In the genomic region with DNA sequence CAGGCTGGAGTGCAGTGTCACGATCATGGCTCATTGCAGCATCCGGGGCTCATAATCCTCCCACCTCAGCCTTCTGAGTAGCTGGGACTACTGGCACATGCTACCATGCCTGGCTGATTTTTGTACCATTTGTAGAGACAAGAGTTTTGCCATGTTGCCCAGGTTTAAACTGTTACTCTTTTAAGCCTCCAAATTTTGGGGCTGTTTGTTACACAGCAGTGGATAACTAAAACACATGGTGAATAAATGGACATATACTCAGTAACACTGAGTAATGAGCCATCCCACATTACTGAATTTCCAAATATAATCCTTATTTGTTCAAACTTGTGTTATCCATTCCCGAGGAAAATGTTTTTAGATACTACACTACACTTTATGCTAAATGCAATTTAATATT, we compare ENCODE assay signal across 27 cellular contexts.
"Had no signal": no experiment of that assay in that cellular context is flagged by ENCODE, and none has a peak within 500 bp of the region (broad histone marks: within the 10 kb centered on the region; RNA-seq: fewer than 3 reads in every experiment).

No MANE protein-coding gene starts in this region.

- H3K27ac ChIP-seq: adrenal gland, body of pancreas had no signal

- FAIRE-seq: colon, endometrium, frontal cortex had no signal

- DNase-seq: activated CD4-positive, alpha-beta memory T cell treated with anti-CD3 and anti-CD28 coated beads for 36 hours; activated CD4-positive, alpha-beta T cell treated with anti-CD3 and anti-CD28 coated beads for 36 hours; activated CD4-positive, alpha-beta T cell treated with anti-CD3 and anti-CD28 coated beads, Interleukin-2, amount 10 ng/mL, durations not matched to agents 24 days and 14 days; activated CD4-positive, CD25-positive, alpha-beta regulatory T cell; activated CD4-positive, CD25-positive, alpha-beta regulatory T cell treated with anti-CD3 and anti-CD28 coated beads, Interleukin-2, amount 50 U/mL, for 72 hours; activated CD8-positive, alpha-beta memory T cell treated with anti-CD3 and anti-CD28 coated beads, Interleukin-2, amount 50 U/mL, for 4 hours; activated CD8-positive, alpha-beta T cell treated with anti-CD3 and anti-CD28 coated beads, Interleukin-2, amount 10 ng/mL, durations not matched to agents 7 days and 5 days; activated naive CD4-positive, alpha-beta T cell treated with anti-CD3 and anti-CD28 coated beads for 36 hours; activated naive CD8-positive, alpha-beta T cell treated with anti-CD3 and anti-CD28 coated beads for 36 hours; activated naive CD8-positive, alpha-beta T cell treated with anti-CD3 and anti-CD28 coated beads, Interleukin-2, amount 50 U/mL, for 24 hours; activated T-cell treated with anti-CD3 and anti-CD28 coated beads, Interleukin-2, amount 50 U/mL, for 1 hour; activated T-cell treated with anti-CD3 and anti-CD28 coated beads, Interleukin-2, amount 50 U/mL, for 48 hours; adrenal gland; amygdala; body of pancreas; caudate nucleus; cortex of kidney; dermis blood vessel endothelial cell; effector CD4-positive, alpha-beta T cell; effector memory CD8-positive, alpha-beta T cell; T-helper 17 cell; T1000 had no signal

- H3K27me3 ChIP-seq: adrenal gland, body of pancreas had no signal

- ATAC-seq: activated CD4-positive, alpha-beta T cell treated with anti-CD3 and anti-CD28 coated beads for 36 hours; activated CD8-positive, alpha-beta memory T cell treated with anti-CD3 and anti-CD28 coated beads, Interleukin-2, amount 10 ng/mL, durations not matched to agents 7 days and 5 days; activated CD8-positive, alpha-beta T cell treated with anti-CD3 and anti-CD28 coated beads, Interleukin-2, amount 10 ng/mL, durations not matched to agents 7 days and 5 days; activated naive CD8-positive, alpha-beta T cell treated with anti-CD3 and anti-CD28 coated beads, Interleukin-2, amount 50 U/mL, for 24 hours; body of pancreas; effector memory CD8-positive, alpha-beta T cell; esophagus mucosa; T-helper 17 cell had no signal

- H3K4me1 ChIP-seq: adrenal gland, body of pancreas had no signal

- H3K4me3 ChIP-seq: adrenal gland, body of pancreas had no signal

- H3K9me3 ChIP-seq: adrenal gland, body of pancreas had no signal
